In genomic region chr5:179679014-179679674, GRCh38 we compare ENCODE assay signal across 8 cellular contexts. TPM values are rescaled to one million over a fixed set of nuclear protein-coding genes. Genes with fewer than 3 reads are reported as not detected.
A peak's percentile ranks its signal among the peaks of the same experiment; 100 is the strongest.
DNase-seq lines count a peak whose midpoint lies in the region; ATAC-seq and TF ChIP-seq lines count a peak whose summit lies in the region.

No MANE protein-coding gene starts in this region.

- peak overlapping the region; percentile 56 for H3K4me2 ChIP-seq in SU-DHL-6 (ENCODE audit: low read depth, low read length, poor library complexity, severe bottlenecking)

- H3K4me3 ChIP-seq in SU-DHL-6 (ENCODE audit: insufficient read depth, low read length, poor library complexity, severe bottlenecking), result peak overlapping the region; percentile 86

- peak; percentile 23 for TF ChIP-seq CTCF in SU-DHL-6 (IDR thresholded peaks at IDR 0.05; ENCODE audit: insufficient read depth, low read length, poor library complexity, severe bottlenecking)

- H3K36me3 ChIP-seq in SU-DHL-6 (ENCODE audit: low read length), result no peaks in the 10 kb centered on the region

- H3K79me2 ChIP-seq in SU-DHL-6 (ENCODE audit: insufficient read depth, low read length), result peaks cover 9% of the 10 kb centered on the region

- H3F3A ChIP-seq in SU-DHL-6 (ENCODE audit: insufficient read depth), result peaks cover 10% of the 10 kb centered on the region; the same call in 1 of the 2 replicates

- no peaks in the 10 kb centered on the region for H4K20me1 ChIP-seq in SU-DHL-6 (ENCODE audit: low read depth, low read length)

- H3K9me2 ChIP-seq in SU-DHL-6 (replicated peaks; ENCODE audit: insufficient read depth, low read length), result no peaks in the 10 kb centered on the region

- H3K27ac ChIP-seq in SU-DHL-6 (ENCODE audit: low read depth, low read length), result peak overlapping the region; percentile 72

- ATAC-seq in GM19023 (IDR thresholded peaks at IDR 0.05; ENCODE audit: unreplicated experiment) (peak; percentile 24), HG03432 (IDR thresholded peaks at IDR 0.05; ENCODE audit: unreplicated experiment) (peak; percentile 10), sciatic nerve (peak; percentile 64)

- intact Hi-C loops in sciatic nerve (cut with DNase I), result no loop called here

- no peaks in the 10 kb centered on the region for H3K27me3 ChIP-seq in SU-DHL-6 (ENCODE audit: low read length)

- peak overlapping the region; percentile 94 for H3K9ac ChIP-seq in SU-DHL-6 (ENCODE audit: low read length)

- H2AFZ ChIP-seq in SU-DHL-6 (ENCODE audit: low read depth, low read length, severe bottlenecking), result peak overlapping the region; percentile 52

- H3K9me3 ChIP-seq in SU-DHL-6 (ENCODE audit: insufficient read depth, low read length), result no peaks in the 10 kb centered on the region

- DNase-seq in anterior cingulate cortex (lab: John Stamatoyannopoulos, UW) (peak in 47 of 58 donors; percentile 15 to 66 (median 46)), iPS DF 19.7 (ENCODE audit: low read depth, low spot score) (peak; percentile 63), sciatic nerve (ENCODE audit: low spot score) (peak; percentile 88), NCI-H187 treated with DMSO at 0.1 percent for 48 hours (lab: John Stamatoyannopoulos, UW) (no peak), occipital lobe (lab: John Stamatoyannopoulos, UW) (no peak)

RNA-seq across cellular contexts. Expression of gene CBY3, which starts 1.7 kb away (rescaled TPM):
- total RNA-seq in sciatic nerve (not detected), occipital lobe (not detected)

RNA-seq across cellular contexts. Expression of gene CANX, which starts 19.6 kb away (rescaled TPM):
- 542 TPM for total RNA-seq in sciatic nerve
- total RNA-seq in occipital lobe, result 352 TPM

RNA-seq across cellular contexts. Expression of gene MAML1, which starts 53.5 kb away (rescaled TPM):
- 32.5 TPM for total RNA-seq in sciatic nerve
- 9.4 TPM for total RNA-seq in occipital lobe

RNA-seq across cellular contexts. Expression of gene HNRNPH1, which starts 55.7 kb away (rescaled TPM):
- total RNA-seq in sciatic nerve, result 673 TPM
- 755 TPM for total RNA-seq in occipital lobe

Comparison
In these comparisons a context has a peak if more than half of its experiments do, and no peak if none do; other contexts are left out.
1. ATAC-seq: peak in every context shown above with its lines; median percentile 64 in sciatic nerve; 24 in GM19023; 10 in HG03432.
2. DNase-seq: peak in anterior cingulate cortex (47 of 58), iPS DF 19.7 (single experiment) and sciatic nerve (single experiment); none in NCI-H187 treated with DMSO at 0.1 percent for 48 hours (single experiment) and occipital lobe (single experiment).